1 cellular context compared by ENCODE assay signal in the genomic region with DNA sequence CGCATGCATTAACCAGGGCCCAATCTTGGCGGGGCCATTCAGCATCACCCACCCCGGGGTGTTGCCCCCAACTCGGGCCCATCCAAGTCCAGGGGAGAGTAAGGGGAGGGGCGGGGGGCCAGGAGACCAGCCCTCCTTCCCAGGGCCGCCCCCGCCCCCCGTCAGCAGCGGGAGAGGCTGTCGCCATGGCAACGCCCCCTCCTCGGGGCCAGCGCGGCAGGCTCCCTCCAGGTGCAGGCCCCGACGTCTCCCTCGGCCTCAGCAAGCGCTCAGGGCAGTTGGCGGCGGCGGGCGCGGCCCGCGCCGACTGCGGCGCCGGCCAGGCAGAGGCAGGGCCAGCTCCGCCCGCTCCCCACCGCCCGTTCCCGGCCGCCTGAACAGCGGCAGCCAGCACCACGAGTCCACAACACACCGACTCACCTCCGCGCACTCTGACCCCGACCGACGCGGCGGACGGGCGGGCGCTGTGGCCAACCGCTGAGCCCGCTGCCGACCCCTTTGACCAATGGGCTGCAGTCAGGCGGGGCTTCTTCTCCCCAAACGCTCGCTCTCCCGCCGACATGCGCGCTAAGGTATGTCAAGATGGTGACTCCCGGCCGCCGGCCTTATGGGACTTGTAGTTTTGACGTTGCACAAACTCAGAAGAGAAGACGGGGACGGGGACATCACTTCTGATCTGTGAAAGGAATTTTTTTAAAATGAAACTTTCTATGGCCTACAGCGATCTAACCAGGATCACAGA.
TF ChIP-seq lines count a peak whose summit lies in the region.

A gene with protein sequence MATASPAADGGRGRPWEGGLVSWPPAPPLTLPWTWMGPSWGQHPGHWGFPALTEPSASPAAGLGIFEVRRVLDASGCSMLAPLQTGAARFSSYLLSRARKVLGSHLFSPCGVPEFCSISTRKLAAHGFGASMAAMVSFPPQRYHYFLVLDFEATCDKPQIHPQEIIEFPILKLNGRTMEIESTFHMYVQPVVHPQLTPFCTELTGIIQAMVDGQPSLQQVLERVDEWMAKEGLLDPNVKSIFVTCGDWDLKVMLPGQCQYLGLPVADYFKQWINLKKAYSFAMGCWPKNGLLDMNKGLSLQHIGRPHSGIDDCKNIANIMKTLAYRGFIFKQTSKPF (minus strand): TSS at position 418 of the 742 bp plus-strand sequence. CDS start 231 bp downstream, at position 187.

TF ChIP-seq in A549, 52 proteins besides CTCF, POLR2A, EP300 and RAD21 (continued from another document):
- peak; percentile 70; the same call in 1 of the 2 replicates for TF ChIP-seq PHF8 (IDR thresholded peaks at IDR 0.05; ENCODE audit: borderline replicate concordance, low read depth)
